Comparison of ENCODE assay signal across 8 cellular contexts in genomic region chr11:76208438-76208828, GRCh38. TPM values are rescaled to one million over a fixed set of nuclear protein-coding genes. Genes with fewer than 3 reads are reported as not detected.
DNase-seq lines count a peak whose midpoint lies in the region.

No MANE protein-coding gene starts in this region.

- H3K23ac ChIP-seq in neuronal stem cell (ENCODE audit: low read depth, low read length, poor library complexity), result peak overlapping the region; percentile 78

- H3K4me2 ChIP-seq in neuronal stem cell (ENCODE audit: insufficient read depth, low read length, poor library complexity, severe bottlenecking), result peak overlapping the region; percentile 97

- peak overlapping the region; percentile 92 for H2AFZ ChIP-seq in neuronal stem cell (ENCODE audit: low read length)

- H3K79me1 ChIP-seq in neuronal stem cell (ENCODE audit: low read depth, low read length), result no peaks in the 10 kb centered on the region

- H3K36me3 Mint-ChIP-seq in CD4-positive, alpha-beta memory T cell, result no peaks in the 10 kb centered on the region

- peak overlapping the region; percentile 63 to 72 for H3K4me3 ChIP-seq in CD4-positive, alpha-beta memory T cell (ENCODE audit: low read length in 2 of 2)
- H3K4me3 ChIP-seq in MG63, result peak overlapping the region; percentile 44
- peak overlapping the region; percentile 63 for H3K4me3 ChIP-seq in effector memory CD4-positive, alpha-beta T cell (ENCODE audit: insufficient read depth, low read depth, low read length, poor library complexity, severe bottlenecking)
- H3K4me3 ChIP-seq in neuronal stem cell (ENCODE audit: low read length in 2 of 2), result peak overlapping the region; percentile 56 to 76

- no peak overlapping the region for H2BK120ac ChIP-seq in neuronal stem cell (ENCODE audit: low read depth, low read length)

- no peak overlapping the region for H3K4ac ChIP-seq in neuronal stem cell (ENCODE audit: low read length)

- no peak overlapping the region for H2BK12ac ChIP-seq in neuronal stem cell (ENCODE audit: low read length)

- H3K27me3 Mint-ChIP-seq in CD4-positive, alpha-beta memory T cell, result peaks cover 28 to 38% of the 10 kb centered on the region in 2 donors

- no peak overlapping the region for H4K91ac ChIP-seq in neuronal stem cell (ENCODE audit: low read depth, low read length, poor library complexity)

- no peak overlapping the region for H2BK15ac ChIP-seq in neuronal stem cell (ENCODE audit: low read length)

- peak overlapping the region; percentile 24 for H2AK5ac ChIP-seq in neuronal stem cell (ENCODE audit: low read depth, low read length)

- WGBS in neuronal stem cell (ENCODE audit: extremely low coverage in 2 of 2, insufficient read length in 2 of 2, insufficient replicate concordance in 1 of 2), 2 donors, result no CpG with 5 or more reads among the region's 27 CpGs

- H3K9ac ChIP-seq in neuronal stem cell (ENCODE audit: low read depth, low read length, poor library complexity), result peak overlapping the region; percentile 33

- H3K27ac Mint-ChIP-seq in CD4-positive, alpha-beta memory T cell, result peak overlapping the region in 1 of 7 donors; percentile 60

- peaks cover 22% of the 10 kb centered on the region for H3K27me3 ChIP-seq in CD4-positive, alpha-beta memory T cell (ENCODE audit: insufficient read depth, low read length)
- peaks cover 34% of the 10 kb centered on the region for H3K27me3 ChIP-seq in MG63
- H3K27me3 ChIP-seq in effector memory CD4-positive, alpha-beta T cell (replicated peaks; ENCODE audit: control insufficient read depth, insufficient read depth, low read length, poor library complexity, severe bottlenecking), result peaks cover 26% of the 10 kb centered on the region
- H3K27me3 ChIP-seq in neuronal stem cell (ENCODE audit: control insufficient read depth in 3 of 3, insufficient read depth in 3 of 3, low read depth in 1 of 3, low read length in 3 of 3), result peaks cover 42 to 97% (median 94%) of the 10 kb centered on the region in 3 experiments

- peak in 2 of 5 donors; percentile 5 to 6 for DNase-seq in CD4-positive, alpha-beta memory T cell
- DNase-seq in MG63 (no peak), neuronal stem cell (ENCODE audit: low spot score) (no peak), iPS-NIHi7 (ENCODE audit: extremely low spot score) (no peak), NCI-H524 treated with DMSO at 0.1 percent for 48 hours (lab: John Stamatoyannopoulos, UW) (no peak), DMS53 (lab: John Stamatoyannopoulos, UW) (no peak)
- no peak for DNase-seq in effector memory CD4-positive, alpha-beta T cell
- no peak for DNase-seq in stimulated activated CD8-positive, alpha-beta memory T cell treated with anti-CD3 and anti-CD28 coated beads, Interleukin-4, amount 100 ng/mL, for 48 hours

- POLR2A ChIA-PET in CD4-positive, alpha-beta memory T cell (lab: Charles Lee; ENCODE audit: partially characterized antibody), result interaction anchor here (0.9 to 3.5 kb wide), 6 partner anchors 17 to 110 kb away, joined by 3 to 48 read pairs (median 8); no protein-coding TSS in a partner anchor

- peaks cover 35% of the 10 kb centered on the region for H3K4me1 ChIP-seq in CD4-positive, alpha-beta memory T cell (ENCODE audit: insufficient read depth, low read length)
- peaks cover 47% of the 10 kb centered on the region for H3K4me1 ChIP-seq in effector memory CD4-positive, alpha-beta T cell (ENCODE audit: control insufficient read depth, insufficient read depth, low read length, poor library complexity, severe bottlenecking)
- peaks cover 20 to 28% of the 10 kb centered on the region in 2 donors for H3K4me1 ChIP-seq in neuronal stem cell (ENCODE audit: control insufficient read depth in 2 of 2, insufficient read depth in 1 of 2, low read depth in 1 of 2, low read length in 2 of 2)

- H3K18ac ChIP-seq in neuronal stem cell (ENCODE audit: low read length), result peak overlapping the region; percentile 69

- no peak overlapping the region for H4K8ac ChIP-seq in neuronal stem cell (ENCODE audit: low read depth, low read length)

- peaks cover 8 to 33% (median 17%) of the 10 kb centered on the region in 4 donors for H3K4me1 Mint-ChIP-seq in CD4-positive, alpha-beta memory T cell

- peaks cover 0 to 3% (median 0%) of the 10 kb centered on the region in 8 donors for H3K9me3 Mint-ChIP-seq in CD4-positive, alpha-beta memory T cell

- H3K36me3 ChIP-seq in CD4-positive, alpha-beta memory T cell (ENCODE audit: insufficient read depth, low read length), result no peaks in the 10 kb centered on the region
- H3K36me3 ChIP-seq in MG63 (no peaks in the 10 kb centered on the region), neuronal stem cell (replicated peaks in 1 of 2; ENCODE audit: control insufficient read depth in 2 of 2, insufficient read depth in 2 of 2, low read length in 2 of 2) (no peaks in the 10 kb centered on the region)
- H3K36me3 ChIP-seq in effector memory CD4-positive, alpha-beta T cell (ENCODE audit: control insufficient read depth, insufficient read depth, low read length), result no peaks in the 10 kb centered on the region

- peak overlapping the region; percentile 82 to 89 (median 86) for H3K4me3 Mint-ChIP-seq in CD4-positive, alpha-beta memory T cell

- intact Hi-C loops in CD4-positive, alpha-beta memory T cell (cut with micrococcal nuclease), result no loop called here

- no peak overlapping the region for H2BK5ac ChIP-seq in neuronal stem cell (ENCODE audit: low read length)

- H3K9me3 ChIP-seq in CD4-positive, alpha-beta memory T cell (ENCODE audit: control insufficient read depth in 1 of 2, low read length in 2 of 2), result no peaks in the 10 kb centered on the region
- no peaks in the 10 kb centered on the region for H3K9me3 ChIP-seq in MG63
- H3K9me3 ChIP-seq in effector memory CD4-positive, alpha-beta T cell (ENCODE audit: control insufficient read depth, low read length), result no peaks in the 10 kb centered on the region
- H3K9me3 ChIP-seq in neuronal stem cell (replicated peaks in 1 of 2; ENCODE audit: control insufficient read depth in 2 of 2, insufficient read depth in 1 of 2, low read depth in 1 of 2, low read length in 2 of 2), result no peaks in the 10 kb centered on the region

- H3K14ac ChIP-seq in neuronal stem cell (ENCODE audit: low read length), result no peak overlapping the region

- no peak overlapping the region for H3K27ac ChIP-seq in CD4-positive, alpha-beta memory T cell (ENCODE audit: low read depth, low read length)
- H3K27ac ChIP-seq in effector memory CD4-positive, alpha-beta T cell (ENCODE audit: insufficient read depth, low read length, poor library complexity, severe bottlenecking), result no peak overlapping the region
- no peak overlapping the region for H3K27ac ChIP-seq in neuronal stem cell (replicated peaks; ENCODE audit: low read length)

- CTCF ChIA-PET in CD4-positive, alpha-beta memory T cell (lab: Charles Lee; ENCODE audit: partially characterized antibody), result interaction anchor here (0.6 to 9.7 kb wide), 44 partner anchors 9 to 1994 kb away, joined by 3 to 288 read pairs (median 6); no protein-coding TSS in a partner anchor

RNA-seq across cellular contexts. Expression of gene WNT11, which starts 2.1 kb away (rescaled TPM):
- under 1 TPM in 1 of 2 experiments, not detected in 1; 0.93 TPM for total RNA-seq in CD4-positive, alpha-beta memory T cell
- under 1 TPM in 1 of 2 donors, not detected in 1; 0.16 TPM for polyA plus RNA-seq in CD4-positive, alpha-beta memory T cell
- not detected in 2 replicates for total RNA-seq in MG63 (2014; rRNA removed; shearing (Covaris generic); ENCODE audit: low replicate concordance)
- 0.15 TPM for polyA plus RNA-seq in neuronal stem cell (2013, experiment 1 of 2)
- 0.12 TPM for polyA plus RNA-seq in neuronal stem cell (2013, experiment 2 of 2)
